In the genomic region with DNA sequence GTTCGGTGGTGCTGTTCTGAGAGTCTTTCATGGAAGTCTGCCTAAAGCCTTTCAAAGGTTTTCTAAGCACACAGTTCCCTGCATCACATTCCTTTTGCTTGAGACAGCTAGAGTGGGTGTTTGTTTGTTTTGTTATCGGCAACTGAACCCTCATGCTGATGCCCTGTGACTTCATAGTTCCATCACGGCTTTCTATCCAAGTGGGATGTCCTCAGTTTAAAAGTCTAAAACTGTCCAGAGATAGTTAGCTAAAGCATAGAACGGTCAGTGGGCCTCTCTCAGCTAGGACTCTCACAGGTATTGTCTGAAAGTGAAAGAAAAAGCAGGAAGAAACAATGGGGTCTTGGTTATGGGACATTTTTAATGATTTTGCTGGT, we compare ENCODE assay signal across 12 cellular contexts.
DNase-seq lines count a peak whose midpoint lies in the region; ATAC-seq and TF ChIP-seq lines count a peak whose summit lies in the region.
"Had no signal": no experiment of that assay in that cellular context is flagged by ENCODE, and none has a peak within 500 bp of the region (broad histone marks: within the 10 kb centered on the region; RNA-seq: fewer than 3 reads in every experiment).

No MANE protein-coding gene starts in this region.

- H3K4me2 ChIP-seq in trophoblast cell (ENCODE audit: low read length), result no peak overlapping the region

- TF ChIP-seq EP300 in gastroesophageal sphincter (IDR thresholded peaks at IDR 0.05), result no peak

- H3K27me3 ChIP-seq in gastroesophageal sphincter (no peaks in the 10 kb centered on the region), trophoblast cell (ENCODE audit: insufficient read depth, low read length) (no peaks in the 10 kb centered on the region)

- TF ChIP-seq CTCF in gastroesophageal sphincter (IDR thresholded peaks at IDR 0.05), result no peak

- no peak overlapping the region for H2BK12ac ChIP-seq in trophoblast cell (ENCODE audit: low read length)

- H4K8ac ChIP-seq in trophoblast cell (ENCODE audit: low read depth, low read length), result no peak overlapping the region

- no peak overlapping the region for H3K14ac ChIP-seq in trophoblast cell (ENCODE audit: low read length)

- H3K27ac ChIP-seq in gastroesophageal sphincter (no peak overlapping the region), trophoblast cell (ENCODE audit: low read depth, low read length) (no peak overlapping the region)

- no peak overlapping the region for H3K4ac ChIP-seq in trophoblast cell (ENCODE audit: low read depth, low read length)

- H3K36me3 ChIP-seq in gastroesophageal sphincter (no peaks in the 10 kb centered on the region), trophoblast cell (ENCODE audit: control insufficient read depth in 1 of 2, insufficient read depth in 2 of 2, low read length in 2 of 2) (no peaks in the 10 kb centered on the region)

- H3K4me1 ChIP-seq in gastroesophageal sphincter (no peaks in the 10 kb centered on the region), trophoblast cell (ENCODE audit: control insufficient read depth in 1 of 2, insufficient read depth in 2 of 2, low read length in 2 of 2) (peaks cover 13% of the 10 kb centered on the region in 2 experiments)

- H3K4me3 ChIP-seq in gastroesophageal sphincter (no peak overlapping the region), trophoblast cell (ENCODE audit: low read depth, low read length) (no peak overlapping the region)

- peaks cover 5% of the 10 kb centered on the region for H3K79me1 ChIP-seq in trophoblast cell (ENCODE audit: low read length)

- no peak overlapping the region for H3K18ac ChIP-seq in trophoblast cell (ENCODE audit: low read length)

- TF ChIP-seq POLR2A in gastroesophageal sphincter (IDR thresholded peaks at IDR 0.05), result no peak

- no peak overlapping the region for H4K91ac ChIP-seq in trophoblast cell (ENCODE audit: low read depth, low read length)

- no peaks in the 10 kb centered on the region for H3K9me3 ChIP-seq in gastroesophageal sphincter
- H3K9me3 ChIP-seq in trophoblast cell (ENCODE audit: insufficient read depth, low read depth, low read length), result no peaks in the 10 kb centered on the region

- ATAC-seq in gastroesophageal sphincter, result peak; percentile 41
- ATAC-seq in stimulated activated naive CD8-positive, alpha-beta T cell treated with anti-CD3 and anti-CD28 coated beads, Interleukin-15, Interleukin-2, amounts not matched to agents 100 U/mL and 50 U/mL, for 24 hours, result no peak

- DNase-seq in GM04503 (ENCODE audit: low read depth) (peak; percentile 82), SW 1271 (lab: John Stamatoyannopoulos, UW) (peak; percentile 56 to 58), trophoblast cell (peak; percentile 15 to 70), middle frontal gyrus (ENCODE audit: extremely low spot score, low spot score) (no peak), globus pallidus (ENCODE audit: low spot score) (no peak)
- DNase-seq in stimulated activated naive CD8-positive, alpha-beta T cell treated with anti-CD3 and anti-CD28 coated beads, Interleukin-15, Interleukin-2, amounts not matched to agents 100 U/mL and 50 U/mL, for 24 hours, result no peak
- DNase-seq in stimulated activated CD4-positive, alpha-beta T cell treated with anti-CD3 and anti-CD28 coated beads, Interleukin-2, amount 100 ng/mL, for 24 hours, result no peak
- DNase-seq: activated CD4-positive, alpha-beta T cell treated with anti-CD3 and anti-CD28 coated beads, Interleukin-2, amount 50 U/mL, for 1 hour; DND-41; hippocampal formation; MV-4-11 had no signal

- no peak overlapping the region for H2BK5ac ChIP-seq in trophoblast cell (ENCODE audit: low read depth, low read length, poor library complexity)

- H3K23ac ChIP-seq in trophoblast cell (ENCODE audit: low read length), result no peak overlapping the region

- no peak overlapping the region for H2AK5ac ChIP-seq in trophoblast cell (ENCODE audit: low read length)

- no peak overlapping the region for H2BK120ac ChIP-seq in trophoblast cell (ENCODE audit: insufficient read depth, low read length, poor library complexity)

- H3K9ac ChIP-seq in trophoblast cell (ENCODE audit: low read length), result no peak overlapping the region

- H4K12ac ChIP-seq in trophoblast cell (ENCODE audit: low read depth, low read length), result no peak overlapping the region

- no peaks in the 10 kb centered on the region for H3K79me2 ChIP-seq in trophoblast cell (ENCODE audit: control insufficient read depth, insufficient read depth, low read length, poor library complexity)

- no peak overlapping the region for H2AFZ ChIP-seq in trophoblast cell (ENCODE audit: insufficient read depth, low read length, poor library complexity)

- 26 to 47% methylated on average over 4 of the region's 4 CpGs for WGBS in gastroesophageal sphincter (ENCODE audit: low coverage in 1 of 2), 2 donors
- WGBS in trophoblast cell (ENCODE audit: extremely low coverage, insufficient coverage, insufficient read length), result no CpG with 5 or more reads among the region's 4 CpGs

Comparison
In these comparisons a context has a peak if more than half of its experiments do, and no peak if none do; other contexts are left out.
1. DNase-seq: peak in GM04503 (single experiment), SW 1271 (2 of 2) and trophoblast cell (2 of 2); none in stimulated activated naive CD8-positive, alpha-beta T cell treated with anti-CD3 and anti-CD28 coated beads, Interleukin-15, Interleukin-2, amounts not matched to agents 100 U/mL and 50 U/mL, for 24 hours (single experiment), stimulated activated CD4-positive, alpha-beta T cell treated with anti-CD3 and anti-CD28 coated beads, Interleukin-2, amount 100 ng/mL, for 24 hours (0 of 2), middle frontal gyrus (single experiment) and globus pallidus (single experiment).